ENCODE assay signal across 1 cellular context in the genomic region with DNA sequence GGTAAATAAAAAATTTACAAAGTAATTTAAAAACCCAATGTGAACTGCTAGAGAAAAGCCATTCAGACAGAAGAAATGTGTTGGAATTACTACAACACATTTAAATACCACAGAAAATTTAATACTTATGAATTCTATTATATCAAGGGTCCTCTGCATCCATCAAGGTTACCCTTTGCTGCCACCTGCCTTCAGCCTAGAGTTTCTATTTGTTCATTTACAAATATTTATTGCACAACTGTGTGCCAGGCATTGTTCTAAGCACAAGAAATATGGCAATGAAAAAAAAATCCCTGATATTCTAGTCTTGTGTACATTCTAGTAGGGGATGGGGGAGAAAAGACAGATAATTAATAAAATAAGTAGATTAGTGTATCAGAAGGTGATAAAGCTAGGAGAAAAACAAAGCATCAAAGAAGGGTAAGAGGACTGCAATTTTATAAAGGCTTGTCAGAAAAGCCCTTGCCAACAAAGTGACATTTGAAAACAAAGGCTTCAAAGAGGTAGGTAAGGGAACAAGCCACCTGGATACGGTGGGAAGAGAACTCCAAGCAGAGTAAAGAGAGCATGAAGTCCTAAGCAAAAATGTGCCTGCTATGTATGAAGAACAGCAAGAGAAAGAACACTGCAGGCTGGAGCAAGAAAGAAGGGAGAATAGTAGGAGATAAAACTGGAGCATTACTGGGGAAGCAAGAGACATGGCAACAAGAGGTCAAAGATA.
A peak's percentile ranks its signal among the peaks of the same experiment; 100 is the strongest.
TF ChIP-seq lines count a peak whose summit lies in the region.

No MANE protein-coding gene starts in this region.

TF ChIP-seq in HepG2, 621 proteins besides CTCF, POLR2A, EP300 and RAD21 (continued from another document):
- TF ChIP-seq FOXP4 (CRISPR knock-in tag; IDR thresholded peaks at IDR 0.05) (no peak), SCMH1 (CRISPR knock-in tag; IDR thresholded peaks at IDR 0.05; ENCODE audit: borderline replicate concordance) (no peak), CENPT (CRISPR knock-in tag; IDR thresholded peaks at IDR 0.05; ENCODE audit: low read depth) (no peak), HDAC1 (CRISPR knock-in tag; IDR thresholded peaks at IDR 0.05) (no peak), MATR3 (CRISPR knock-in tag; IDR thresholded peaks at IDR 0.05) (no peak), FUBP1 (CRISPR knock-in tag; IDR thresholded peaks at IDR 0.05; ENCODE audit: borderline replicate concordance) (no peak), ZNF550 (CRISPR knock-in tag; IDR thresholded peaks at IDR 0.05; ENCODE audit: borderline replicate concordance) (no peak), POLR2AphosphoS2 (IDR thresholded peaks at IDR 0.05; ENCODE audit: low read depth, low read length) (no peak), ZBTB21 (CRISPR knock-in tag; IDR thresholded peaks at IDR 0.05) (no peak), ZXDC (CRISPR knock-in tag; IDR thresholded peaks at IDR 0.05) (no peak), NR0B2 (CRISPR knock-in tag; IDR thresholded peaks at IDR 0.05) (no peak), ZNF879 (CRISPR knock-in tag; IDR thresholded peaks at IDR 0.05) (no peak), HNRNPL (IDR thresholded peaks at IDR 0.05; ENCODE audit: low read depth, low read length) (no peak), HINFP (CRISPR knock-in tag; IDR thresholded peaks at IDR 0.05; ENCODE audit: low read depth) (no peak), GABPB1 (CRISPR knock-in tag; IDR thresholded peaks at IDR 0.05) (no peak), STAG1 (CRISPR knock-in tag; IDR thresholded peaks at IDR 0.05) (peak; percentile 16; the same call in 1 of the 2 replicates), MTA3 (CRISPR knock-in tag; IDR thresholded peaks at IDR 0.05) (no peak), GRHL1 (CRISPR knock-in tag; conservative IDR thresholded peaks at IDR 0.05) (no peak), MIER2 (CRISPR knock-in tag; IDR thresholded peaks at IDR 0.05) (no peak), CEBPG (CRISPR knock-in tag; IDR thresholded peaks at IDR 0.05) (peak; percentile 59), CEBPB (IDR thresholded peaks at IDR 0.05; ENCODE audit: borderline replicate concordance, low read depth, low read length) (peak; percentile 82)
